19 cellular contexts compared by ENCODE assay signal in genomic region chr17:42855048-42855596, GRCh38. TPM values are rescaled to one million over a fixed set of nuclear protein-coding genes. Genes with fewer than 3 reads are reported as not detected.
A peak's percentile ranks its signal among the peaks of the same experiment; 100 is the strongest.
DNase-seq lines count a peak whose midpoint lies in the region; ATAC-seq and TF ChIP-seq lines count a peak whose summit lies in the region.
"Had no signal": no experiment of that assay in that cellular context is flagged by ENCODE, and none has a peak within 500 bp of the region (broad histone marks: within the 10 kb centered on the region; RNA-seq: fewer than 3 reads in every experiment).

No MANE protein-coding gene starts in this region.

- H2AFZ ChIP-seq in GM23248 = no peak overlapping the region
- H2AFZ ChIP-seq: GM23338 had no signal

- H3K9ac ChIP-seq in liver (ENCODE audit: low read depth in 1 of 2, low read length in 2 of 2) = no peak overlapping the region
- no peak overlapping the region for H3K9ac ChIP-seq in GM23248

- POLR2A ChIA-PET in CD8-positive, alpha-beta T cell (lab: Charles Lee) = no interaction called here

- no peak overlapping the region for H3K27ac Mint-ChIP-seq in CD8-positive, alpha-beta T cell
- H3K27ac Mint-ChIP-seq: CD4-positive, CD25-positive, alpha-beta regulatory T cell; GM23338 had no signal

- H3K4me2 ChIP-seq in GM23248 (ENCODE audit: unreplicated experiment) = no peak overlapping the region
- H3K4me2 ChIP-seq: GM23338 had no signal

- no peaks in the 10 kb centered on the region for H4K20me1 ChIP-seq in GM23248 (ENCODE audit: insufficient read depth)

- H3K27ac ChIP-seq in coronary artery (peak overlapping the region; percentile 64 to 92), liver (ENCODE audit: low read depth in 1 of 2, low read length in 2 of 2) (peak overlapping the region in 1 of 2 donors; percentile 31), tibial artery (peak overlapping the region; percentile 90 to 96), GM23248 (no peak overlapping the region)
- no peak overlapping the region for H3K27ac ChIP-seq in CD8-positive, alpha-beta T cell (ENCODE audit: low read depth, low read length)
- H3K27ac ChIP-seq: RWPE1 had no signal

- no peak for ATAC-seq in SK-N-SH treated with all-trans-retinoic acid at 6 μM for 48 hours
- no peak for ATAC-seq in CD8-positive, alpha-beta T cell
- ATAC-seq: GM23338, PC-3 had no signal

- TF ChIP-seq CTCF in coronary artery (IDR thresholded peaks at IDR 0.05) (no peak), liver (IDR thresholded peaks at IDR 0.05; ENCODE audit: low read depth, low read length, missing input control) (no peak), tibial artery (IDR thresholded peaks at IDR 0.05) (no peak)
- no peak for TF ChIP-seq CTCF in CD8-positive, alpha-beta T cell (IDR thresholded peaks at IDR 0.05)

- CTCF ChIA-PET in CD8-positive, alpha-beta T cell (lab: Charles Lee) = no interaction called here

- no peaks in the 10 kb centered on the region for H3K9me3 Mint-ChIP-seq in CD8-positive, alpha-beta T cell
- H3K9me3 Mint-ChIP-seq: GM23338 had no signal

- no peaks in the 10 kb centered on the region for H3K36me3 ChIP-seq in liver (ENCODE audit: control insufficient read depth in 4 of 4, insufficient read depth in 3 of 4, low read depth in 1 of 4, low read length in 3 of 4)
- peaks cover 12 to 22% (median 14%) of the 10 kb centered on the region in 3 donors for H3K36me3 ChIP-seq in tibial artery
- H3K36me3 ChIP-seq in GM23248 (ENCODE audit: low read depth) = no peaks in the 10 kb centered on the region
- H3K36me3 ChIP-seq in CD8-positive, alpha-beta T cell (ENCODE audit: insufficient read depth, low read length) = no peaks in the 10 kb centered on the region

- WGBS in liver = 35% methylated on average over 8 of the region's 8 CpGs
- WGBS in GM23248 (ENCODE audit: low coverage in 1 of 2, low lambda C conversion rate in 2 of 2, missing lambda C conversion rate in 2 of 2), 2 experiments = 76 to 86% methylated on average over 8 of the region's 8 CpGs

- no peaks in the 10 kb centered on the region for H3K79me2 ChIP-seq in GM23248 (ENCODE audit: insufficient read depth)

- peak overlapping the region; percentile 72 for H3K4me3 ChIP-seq in coronary artery
- no peak overlapping the region for H3K4me3 ChIP-seq in liver (ENCODE audit: low read depth in 1 of 3, low read length in 3 of 3)
- peak overlapping the region; percentile 62 to 72 for H3K4me3 ChIP-seq in tibial artery
- H3K4me3 ChIP-seq in GM23248 = no peak overlapping the region
- no peak overlapping the region for H3K4me3 ChIP-seq in CD8-positive, alpha-beta T cell (ENCODE audit: low read depth, low read length)
- H3K4me3 ChIP-seq: GM23338 had no signal

- no peaks in the 10 kb centered on the region for H3K4me1 Mint-ChIP-seq in CD8-positive, alpha-beta T cell (ENCODE audit: low read depth)
- H3K4me1 Mint-ChIP-seq: CD4-positive, CD25-positive, alpha-beta regulatory T cell had no signal

- H3K27me3 ChIP-seq in liver (ENCODE audit: control insufficient read depth in 4 of 4, insufficient read depth in 4 of 4, low read length in 3 of 4) (no peaks in the 10 kb centered on the region), tibial artery (no peaks in the 10 kb centered on the region), GM23248 (replicated peaks; ENCODE audit: insufficient read depth) (0 out of 2 replicates have a peak, but pooled peaks cover 3% of the 10 kb centered on the region)
- H3K27me3 ChIP-seq in CD8-positive, alpha-beta T cell (ENCODE audit: insufficient read depth, low read length) = no peaks in the 10 kb centered on the region

- H3K9me3 ChIP-seq in liver (ENCODE audit: control insufficient read depth in 4 of 4, low read length in 3 of 4) (no peaks in the 10 kb centered on the region), tibial artery (no peaks in the 10 kb centered on the region), GM23248 (ENCODE audit: low read depth) (no peaks in the 10 kb centered on the region)
- H3K9me3 ChIP-seq in CD8-positive, alpha-beta T cell (ENCODE audit: low read length) = no peaks in the 10 kb centered on the region

- H3F3A ChIP-seq in GM23248 (ENCODE audit: insufficient read depth) = no peaks in the 10 kb centered on the region

- peak; percentile 10 to 57 for TF ChIP-seq RAD21 in liver (IDR thresholded peaks at IDR 0.05)

- no peaks in the 10 kb centered on the region for H3K9me2 ChIP-seq in GM23248 (ENCODE audit: insufficient read depth)

- H3K36me3 Mint-ChIP-seq in CD8-positive, alpha-beta T cell = no peaks in the 10 kb centered on the region
- H3K36me3 Mint-ChIP-seq: CD4-positive, CD25-positive, alpha-beta regulatory T cell had no signal

- H3K4me1 ChIP-seq in liver (ENCODE audit: control insufficient read depth in 4 of 4, insufficient read depth in 4 of 4, low read length in 3 of 4) (peaks cover 0 to 16% (median 12%) of the 10 kb centered on the region in 4 donors), tibial artery (peaks cover 0 to 60% (median 19%) of the 10 kb centered on the region in 4 donors), GM23248 (ENCODE audit: insufficient read depth) (no peaks in the 10 kb centered on the region)
- H3K4me1 ChIP-seq in CD8-positive, alpha-beta T cell (ENCODE audit: insufficient read depth, low read length) = no peaks in the 10 kb centered on the region

- no peak overlapping the region for H3K4me3 Mint-ChIP-seq in CD8-positive, alpha-beta T cell
- H3K4me3 Mint-ChIP-seq: CD4-positive, CD25-positive, alpha-beta regulatory T cell; GM23338 had no signal

- intact Hi-C loops in posterior vena cava (cut with DNase I) = no loop called here
- intact Hi-C loops in tibial artery (cut with DNase I; ENCODE audit: low total_unique reads) = no loop called here
- intact Hi-C loops in CD8-positive, alpha-beta T cell (cut with DNase I, micrococcal nuclease) = no loop called here

- DNase-seq in coronary artery (ENCODE audit: low spot score) = no peak
- peak; percentile 81 for DNase-seq in posterior vena cava (ENCODE audit: low spot score)
- peak in 1 of 2 donors; percentile 58 for DNase-seq in tibial artery
- no peak for DNase-seq in GM23248
- DNase-seq in NCI-H1105 (lab: John Stamatoyannopoulos, UW) = no peak
- no peak for DNase-seq in CD8-positive, alpha-beta T cell
- DNase-seq: CD4-positive, CD25-positive, alpha-beta regulatory T cell; DMS79; KBM-7; NCI-H2081 treated with DMSO at 0.1 percent for 48 hours; NCI-H510A; NCI-H774; PC-3 had no signal

- H3K27me3 Mint-ChIP-seq in CD8-positive, alpha-beta T cell (ENCODE audit: low read depth) = peaks cover 5% of the 10 kb centered on the region

- in situ Hi-C loops in GM23248 (cut with MboI) = no loop called here

TF ChIP-seq in liver, 16 proteins besides CTCF, POLR2A, EP300 and RAD21 (continues in another document):
- TF ChIP-seq HNF4A (conservative IDR thresholded peaks at IDR 0.05) (peak; percentile 60 to 66), ATF3 (IDR thresholded peaks at IDR 0.05) (no peak), EGR1 (IDR thresholded peaks at IDR 0.05; ENCODE audit: low read depth in 2 of 2) (no peak), RXRA (IDR thresholded peaks at IDR 0.05) (peak; percentile 93 to 96), YY1 (IDR thresholded peaks at IDR 0.05) (peak; percentile 29), FOXA2 (IDR thresholded peaks at IDR 0.05) (no peak), NR2F2 (IDR thresholded peaks at IDR 0.05) (peak; percentile 32), FOXA1 (IDR thresholded peaks at IDR 0.05) (no peak)

TF ChIP-seq in SK-N-SH treated with all-trans-retinoic acid at 6 μM for 48 hours, 23 proteins besides CTCF, POLR2A, EP300 and RAD21 (continues in another document):
- TF ChIP-seq CSRNP3 (CRISPR knock-in tag; IDR thresholded peaks at IDR 0.05) (no peak), PPARA (CRISPR knock-in tag; IDR thresholded peaks at IDR 0.05; ENCODE audit: borderline replicate concordance) (no peak), OSR1 (CRISPR knock-in tag; IDR thresholded peaks at IDR 0.05) (no peak), TOX (CRISPR knock-in tag; IDR thresholded peaks at IDR 0.05; ENCODE audit: borderline replicate concordance) (no peak)

RNA-seq across cellular contexts. Expression of gene AOC3, which starts 4.1 kb away (rescaled TPM):
- total RNA-seq in liver (1 to 10 TPM; 2.4 to 6.9 TPM), posterior vena cava (100 to 1,000 TPM; 223 to 342 TPM)
- polyA plus RNA-seq in liver (10 to 100 TPM in 1 of 2 donors, 1 to 10 TPM in 1; 2.0 to 18.2 TPM), GM23248 (2016; fragmentation: Nextera tagmentation; extraction: Ambion mirVana) (0.05 TPM in 1 of 2 replicates, not detected in the other)
- total RNA-seq in GM23248 (2014; rRNA removed; shearing (Covaris generic)) = 0.13 TPM in 1 of 2 replicates, not detected in the other
- total RNA-seq in CD8-positive, alpha-beta T cell = under 1 TPM; 0.46 to 0.61 TPM
- polyA plus RNA-seq: CD4-positive, CD25-positive, alpha-beta regulatory T cell had no signal

RNA-seq across cellular contexts. Expression of gene AOC2, which starts 10.7 kb away (rescaled TPM):
- total RNA-seq in liver (1 to 10 TPM in 1 of 2 donors, under 1 TPM in 1; 0.33 to 2.4 TPM), posterior vena cava (under 1 TPM; 0.86 to 0.88 TPM)
- polyA plus RNA-seq in liver (under 1 TPM; 0.17 to 0.50 TPM), GM23248 (2016; fragmentation: Nextera tagmentation; extraction: Ambion mirVana) (0.09 and 0.14 TPM in 2 replicates)
- total RNA-seq in GM23248 (2014; rRNA removed; shearing (Covaris generic)) = 0.13 and 0.22 TPM in 2 replicates
- total RNA-seq in CD8-positive, alpha-beta T cell = 1 to 10 TPM; 2.6 to 2.8 TPM
- total RNA-seq: G401 had no signal

RNA-seq across cellular contexts. Expression of gene PSME3, which starts 21.9 kb away (rescaled TPM):
- total RNA-seq in liver = 10 to 100 TPM; 25.0 to 46.7 TPM
- 10 to 100 TPM; 33.0 to 55.3 TPM for polyA plus RNA-seq in liver
- 10 to 100 TPM; 68.2 to 80.6 TPM for total RNA-seq in posterior vena cava
- 88.1 and 104 TPM in 2 replicates for total RNA-seq in GM23248 (2014; rRNA removed; shearing (Covaris generic))
- 170 and 176 TPM in 2 replicates for polyA plus RNA-seq in GM23248 (2016; fragmentation: Nextera tagmentation; extraction: Ambion mirVana)
- 10 to 100 TPM; 74.1 to 74.2 TPM for total RNA-seq in CD8-positive, alpha-beta T cell

RNA-seq across cellular contexts. Expression of gene BECN1, which starts 31.0 kb away (rescaled TPM):
- total RNA-seq in liver (10 to 100 TPM; 47.6 to 64.1 TPM), posterior vena cava (10 to 100 TPM; 78.6 to 88.3 TPM)
- polyA plus RNA-seq in liver (10 to 100 TPM; 37.7 to 44.2 TPM), GM23248 (2016; fragmentation: Nextera tagmentation; extraction: Ambion mirVana) (105 and 117 TPM in 2 replicates)
- total RNA-seq in GM23248 (2014; rRNA removed; shearing (Covaris generic)) = 134 and 191 TPM in 2 replicates
- 100 to 1,000 TPM; 146 to 156 TPM for total RNA-seq in CD8-positive, alpha-beta T cell

RNA-seq across cellular contexts. Expression of gene G6PC1, which starts 45.5 kb away (rescaled TPM):
- total RNA-seq in liver = 100 to 1,000 TPM in 1 of 2 donors, 10 to 100 TPM in 1; 23.8 to 271 TPM
- 100 to 1,000 TPM in 1 of 2 donors, 10 to 100 TPM in 1; 84.7 to 144 TPM for polyA plus RNA-seq in liver
- not detected for total RNA-seq in posterior vena cava
- total RNA-seq in GM23248 (2014; rRNA removed; shearing (Covaris generic)) = not detected in 2 replicates
- not detected in 2 replicates for polyA plus RNA-seq in GM23248 (2016; fragmentation: Nextera tagmentation; extraction: Ambion mirVana)
- total RNA-seq in CD8-positive, alpha-beta T cell = not detected
- total RNA-seq: A673; CD4-positive, CD25-positive, alpha-beta regulatory T cell; G401; GM23338; PC-3 had no signal
- polyA plus RNA-seq: CD4-positive, CD25-positive, alpha-beta regulatory T cell; GM23338 had no signal

Comparison
In these comparisons a context has a peak if more than half of its experiments do, and no peak if none do; other contexts are left out.
1. H3K27ac ChIP-seq: peak in coronary artery (2 of 2) and tibial artery (2 of 2); none in GM23248 (single experiment) and CD8-positive, alpha-beta T cell (single experiment).
2. H3K4me3 ChIP-seq: peak in coronary artery (single experiment) and tibial artery (2 of 2); none in liver (0 of 3), GM23248 (single experiment) and CD8-positive, alpha-beta T cell (single experiment).
3. RNA of gene AOC3, which starts 4.1 kb away (total RNA-seq): 223 to 342 TPM in posterior vena cava; 2.4 to 6.9 TPM in liver, 0.46 to 0.61 TPM in CD8-positive, alpha-beta T cell and 0.13 TPM in GM23248; every median in the first group is over 10 times any median in the second.